Comparison of ENCODE assay signal across 1 cellular context in genomic region chr21:46635324-46636180, GRCh38.
A peak's percentile ranks its signal among the peaks of the same experiment; 100 is the strongest.
TF ChIP-seq lines count a peak whose summit lies in the region.

Gene PRMT2, plus strand, starts transcription at chr21:46635674. Its CDS starts 1,278 bp downstream, at chr21:46636952.

TF ChIP-seq in HEK293, 187 proteins besides CTCF, POLR2A, EP300 and RAD21 (continued from another document):
- TF ChIP-seq ZNF645 (tag by site-specific recombination; IDR thresholded peaks at IDR 0.05): peak; percentile 95
- peak; percentile 75; the same call in 1 of the 2 replicates for TF ChIP-seq ZNF2 (tag by site-specific recombination; IDR thresholded peaks at IDR 0.05)
- TF ChIP-seq PRDM1 (tag by site-specific recombination; IDR thresholded peaks at IDR 0.05): peak; percentile 38; the same call in 1 of the 2 replicates
- TF ChIP-seq ZNF837 (tag by site-specific recombination; IDR thresholded peaks at IDR 0.05): peak; percentile 82; the same call in 1 of the 2 replicates
- TF ChIP-seq PRDM4 (tag by site-specific recombination; IDR thresholded peaks at IDR 0.05): peak; percentile 27; the same call in 1 of the 2 replicates
- peak; percentile 83 for TF ChIP-seq ZNF146 (tag by site-specific recombination; IDR thresholded peaks at IDR 0.05)
- peak; percentile 92; the same call in 1 of the 2 replicates for TF ChIP-seq ZNF366 (tag by site-specific recombination; conservative IDR thresholded peaks at IDR 0.05)
- TF ChIP-seq ZNF423 (tag by site-specific recombination; IDR thresholded peaks at IDR 0.05): 0 out of 2 replicates have a peak, but pooled peaks have one; percentile 40
- TF ChIP-seq ZIC2 (tag by site-specific recombination; IDR thresholded peaks at IDR 0.05): peak; percentile 4; the same call in 1 of the 2 replicates
- peak; percentile 99 for TF ChIP-seq KLF17 (tag by site-specific recombination; IDR thresholded peaks at IDR 0.05)
- TF ChIP-seq ZBTB49 (tag by site-specific recombination; IDR thresholded peaks at IDR 0.05; ENCODE audit: low read depth): no peak
- peak; percentile 94; the same call in 1 of the 2 replicates for TF ChIP-seq ZNF391 (tag by site-specific recombination; IDR thresholded peaks at IDR 0.05; ENCODE audit: borderline replicate concordance, low read depth)
- peak; percentile 96 for TF ChIP-seq ZBTB10 (tag by site-specific recombination; IDR thresholded peaks at IDR 0.05)
- TF ChIP-seq ZBTB6 (tag by site-specific recombination; IDR thresholded peaks at IDR 0.05): peak; percentile 53; the same call in 1 of the 2 replicates
- TF ChIP-seq ZNF660 (tag by site-specific recombination; IDR thresholded peaks at IDR 0.05): no peak; the same call in 1 of the 2 replicates
- no peak for TF ChIP-seq PRDM6 (tag by site-specific recombination; IDR thresholded peaks at IDR 0.05)
- TF ChIP-seq ZNF449 (tag by site-specific recombination; IDR thresholded peaks at IDR 0.05): 0 out of 2 replicates have a peak, but pooled peaks have one; percentile 15
- peak; percentile 96 for TF ChIP-seq ZNF335 (tag by site-specific recombination; conservative IDR thresholded peaks at IDR 0.05)
- peak; percentile 94 for TF ChIP-seq GLI4 (tag by site-specific recombination; IDR thresholded peaks at IDR 0.05)
- peak; percentile 93 for TF ChIP-seq ZBTB26 (tag by site-specific recombination; optimal IDR thresholded peaks at IDR 0.05)
- peak; percentile 93 for TF ChIP-seq ZNF76 (tag by site-specific recombination; IDR thresholded peaks at IDR 0.05; ENCODE audit: borderline replicate concordance, low read depth)
- TF ChIP-seq HOXC10 (CRISPR knock-in tag; IDR thresholded peaks at IDR 0.05): peak; percentile 38; the same call in 1 of the 2 replicates
- peak; percentile 98 for TF ChIP-seq ZNF324 (tag by site-specific recombination; IDR thresholded peaks at IDR 0.05)
- TF ChIP-seq ZBTB11 (tag by site-specific recombination; conservative IDR thresholded peaks at IDR 0.05; ENCODE audit: low read depth): peak; percentile 51
- TF ChIP-seq ZNF19 (tag by site-specific recombination; IDR thresholded peaks at IDR 0.05; ENCODE audit: low read depth): no peak
- TF ChIP-seq ZNF623 (tag by site-specific recombination; IDR thresholded peaks at IDR 0.05): peak; percentile 58
- TF ChIP-seq ZNF707 (tag by site-specific recombination; IDR thresholded peaks at IDR 0.05): peak; percentile 52
- peak; percentile 72 for TF ChIP-seq ZFP37 (tag by site-specific recombination; IDR thresholded peaks at IDR 0.05)
